In genomic region chr6:34517966-34518365, GRCh38 we compare ENCODE assay signal across 28 cellular contexts. TPM values are rescaled to one million over a fixed set of nuclear protein-coding genes. Genes with fewer than 3 reads are reported as not detected.
"Had no signal": no experiment of that assay in that cellular context is flagged by ENCODE, and none has a peak within 500 bp of the region (broad histone marks: within the 10 kb centered on the region; RNA-seq: fewer than 3 reads in every experiment).

No MANE protein-coding gene starts in this region.

- H3K4me1 Mint-ChIP-seq: activated naive CD8-positive, alpha-beta T cell treated with anti-CD3 and anti-CD28 coated beads, Interleukin-2, amount 50 U/mL, for 24 hours had no signal

- H3K36me3 ChIP-seq: cardiac muscle cell, left lung, neutrophil, pancreas, upper lobe of left lung had no signal

- H3K27ac ChIP-seq: body of pancreas, cardiac muscle cell, foreskin keratinocyte, left lung, neutrophil, pancreas, SK-N-MC, upper lobe of left lung, VCaP had no signal

- H3K9me3 Mint-ChIP-seq: activated naive CD8-positive, alpha-beta T cell treated with anti-CD3 and anti-CD28 coated beads, Interleukin-2, amount 50 U/mL, for 24 hours; activated T-cell treated with anti-CD3 and anti-CD28 coated beads, Interleukin-2, amount 50 U/mL, for 4 hours; activated T-helper 2 cell treated with anti-CD3 and anti-CD28 coated beads, Interferon-gamma antibody, Interleukin-2, Interleukin-4, amounts not matched to agents 10 μg/mL and 5 μg/mL and 100 μg/mL, durations not matched to agents 14 hours and 24 hours and 36 hours; dendritic cell treated with granulocyte-macrophage colony-stimulating factor and Interleukin-4, amounts not matched to agents 40 ng/mL and 50 ng/mL, for 4 days; natural killer cell treated with Interleukin-12 subunit alpha and Interleukin-12 subunit beta and Interleukin-15 and Interleukin-18, amount 100 ng/mL, for 72 hours; T-helper 2 cell treated with Interferon-gamma antibody and Interleukin-4, amounts not matched to agents 5 μg/mL and 100 μg/mL, for 36 hours had no signal

- H3K4me3 ChIP-seq: body of pancreas, cardiac muscle cell, left lung, pancreas, SK-N-MC, upper lobe of left lung had no signal

- DNase-seq: activated CD4-positive, alpha-beta T cell treated with anti-CD3 and anti-CD28 coated beads for 4 hours; activated CD4-positive, alpha-beta T cell treated with anti-CD3 and anti-CD28 coated beads, Interleukin-2, amount 50 U/mL, for 48 hours; activated CD8-positive, alpha-beta memory T cell treated with anti-CD3 and anti-CD28 coated beads, Interleukin-2, amount 50 U/mL, for 48 hours; activated naive CD4-positive, alpha-beta T cell; activated naive CD8-positive, alpha-beta T cell treated with anti-CD3 and anti-CD28 coated beads, Interleukin-2, amount 50 U/mL, for 24 hours; activated T-cell treated with anti-CD3 and anti-CD28 coated beads, Interleukin-2, amount 50 U/mL, for 4 hours; body of pancreas; effector CD4-positive, alpha-beta T cell; foreskin keratinocyte; left lung; stimulated activated CD4-positive, alpha-beta T cell treated with anti-CD3 and anti-CD28 coated beads, Interleukin-2, amount 100 ng/mL, for 24 hours; stimulated activated naive CD4-positive, alpha-beta T cell; upper lobe of left lung had no signal

- H3K9me3 ChIP-seq: body of pancreas, left lung, neutrophil, pancreas, upper lobe of left lung had no signal

- H3K4me1 ChIP-seq: body of pancreas, foreskin keratinocyte, left lung, pancreas had no signal

- H3K36me3 Mint-ChIP-seq: natural killer cell treated with Interleukin-12 subunit alpha and Interleukin-12 subunit beta and Interleukin-15 and Interleukin-18, amount 100 ng/mL, for 72 hours had no signal

- ATAC-seq: activated naive CD8-positive, alpha-beta T cell treated with anti-CD3 and anti-CD28 coated beads, Interleukin-2, amount 50 U/mL, for 24 hours; activated T-cell treated with anti-CD3 and anti-CD28 coated beads, Interleukin-2, amount 50 U/mL, for 4 hours; body of pancreas; foreskin keratinocyte; left lung; natural killer cell treated with Interleukin-12 subunit alpha and Interleukin-12 subunit beta and Interleukin-15 and Interleukin-18, amount 100 ng/mL, for 72 hours; pancreas; right cardiac atrium had no signal

- H3K27ac Mint-ChIP-seq: activated naive CD8-positive, alpha-beta T cell treated with anti-CD3 and anti-CD28 coated beads, Interleukin-2, amount 50 U/mL, for 24 hours; activated T-helper 2 cell treated with anti-CD3 and anti-CD28 coated beads, Interferon-gamma antibody, Interleukin-2, Interleukin-4, amounts not matched to agents 10 μg/mL and 5 μg/mL and 100 μg/mL, durations not matched to agents 14 hours and 24 hours and 36 hours; dendritic cell treated with granulocyte-macrophage colony-stimulating factor and Interleukin-4, amounts not matched to agents 40 ng/mL and 50 ng/mL, for 4 days; natural killer cell treated with Interleukin-12 subunit alpha and Interleukin-12 subunit beta and Interleukin-15 and Interleukin-18, amount 100 ng/mL, for 72 hours; T-helper 2 cell treated with Interferon-gamma antibody and Interleukin-4, amounts not matched to agents 5 μg/mL and 100 μg/mL, for 36 hours had no signal

- H3K4me3 Mint-ChIP-seq: activated naive CD8-positive, alpha-beta T cell treated with anti-CD3 and anti-CD28 coated beads, Interleukin-2, amount 50 U/mL, for 24 hours; activated T-cell treated with anti-CD3 and anti-CD28 coated beads, Interleukin-2, amount 50 U/mL, for 4 hours; dendritic cell treated with granulocyte-macrophage colony-stimulating factor and Interleukin-4, amounts not matched to agents 40 ng/mL and 50 ng/mL, for 4 days; natural killer cell treated with Interleukin-12 subunit alpha and Interleukin-12 subunit beta and Interleukin-15 and Interleukin-18, amount 100 ng/mL, for 72 hours; T-helper 2 cell treated with Interferon-gamma antibody and Interleukin-4, amounts not matched to agents 5 μg/mL and 100 μg/mL, for 36 hours had no signal

- H3K27me3 ChIP-seq: body of pancreas, cardiac muscle cell, pancreas had no signal

RNA-seq across cellular contexts. Expression of gene SPDEF, which starts 38.2 kb away (rescaled TPM):
- total RNA-seq: activated CD8-positive, alpha-beta memory T cell treated with anti-CD3 and anti-CD28 coated beads for 36 hours; body of pancreas; foreskin keratinocyte; glomerular endothelial cell; kidney epithelial cell; natural killer cell treated with Interleukin-12 subunit alpha and Interleukin-12 subunit beta and Interleukin-15 and Interleukin-18, amount 100 ng/mL, for 72 hours; pulmonary artery endothelial cell; skeletal muscle tissue had no signal
- polyA plus RNA-seq: cardiac muscle cell had no signal

RNA-seq across cellular contexts. Expression of gene PACSIN1, which starts 52.1 kb away (rescaled TPM):
- total RNA-seq: activated T-helper 2 cell treated with anti-CD3 and anti-CD28 coated beads, Interferon-gamma antibody, Interleukin-2, Interleukin-4, amounts not matched to agents 10 μg/mL and 5 μg/mL and 100 μg/mL, durations not matched to agents 14 hours and 24 hours and 36 hours; glomerular endothelial cell; pulmonary artery endothelial cell had no signal
